In the genomic region with DNA sequence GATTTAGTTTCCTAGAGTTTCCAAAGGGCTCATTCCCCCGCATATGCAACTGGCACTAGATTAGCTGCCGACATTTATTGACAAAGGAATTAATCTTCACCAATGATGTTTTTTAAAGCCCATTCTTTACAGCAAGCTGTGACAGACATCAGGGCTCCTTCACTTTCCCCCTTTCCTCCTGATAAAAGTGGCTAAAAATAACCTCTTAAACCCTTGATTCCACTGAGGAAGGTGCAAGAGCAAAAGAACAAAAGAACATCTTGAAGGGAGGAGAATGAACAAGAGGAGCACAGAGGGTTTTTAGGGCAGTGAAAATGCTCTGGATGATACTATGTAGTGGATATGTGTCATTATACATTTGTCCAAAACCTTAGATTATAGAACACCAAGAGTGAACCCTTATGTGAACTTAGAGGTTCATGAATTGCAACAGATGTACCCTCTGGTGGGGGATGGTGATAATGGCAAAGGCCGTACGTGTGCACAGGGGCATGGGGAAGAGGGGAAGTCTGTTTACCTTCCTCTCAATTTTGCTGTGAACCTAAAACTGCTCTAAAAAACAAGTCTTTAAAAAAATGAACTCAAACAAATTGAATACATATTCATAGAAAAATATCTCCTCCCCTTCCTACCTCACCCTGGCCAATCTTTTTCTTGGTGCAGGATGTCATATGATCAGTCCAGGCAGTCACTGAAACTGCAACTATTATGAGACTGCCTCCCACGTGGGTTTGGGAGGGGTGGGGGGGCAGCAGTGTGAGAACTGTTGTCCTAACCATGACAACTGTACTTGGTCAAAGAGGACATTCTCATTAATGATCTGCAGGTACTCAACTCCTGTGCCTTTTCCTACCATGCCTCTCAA, we compare ENCODE assay signal across 11 cellular contexts.
DNase-seq lines count a peak whose midpoint lies in the region; ATAC-seq, FAIRE-seq and TF ChIP-seq lines count a peak whose summit lies in the region.
"Had no signal": no experiment of that assay in that cellular context is flagged by ENCODE, and none has a peak within 500 bp of the region (broad histone marks: within the 10 kb centered on the region; RNA-seq: fewer than 3 reads in every experiment).

No MANE protein-coding gene starts in this region.

- no peaks in the 10 kb centered on the region for H3K4me1 Mint-ChIP-seq in CD8-positive, alpha-beta memory T cell
- H3K4me1 Mint-ChIP-seq in nephron progenitor cell: peaks cover 29% of the 10 kb centered on the region

- H3K4me3 Mint-ChIP-seq in CD8-positive, alpha-beta memory T cell: no peak overlapping the region
- no peak overlapping the region for H3K4me3 Mint-ChIP-seq in nephron progenitor cell

- no peaks in the 10 kb centered on the region for H3K27me3 ChIP-seq in CD8-positive, alpha-beta memory T cell (ENCODE audit: insufficient read depth, low read length, poor library complexity, severe bottlenecking)
- H3K27me3 ChIP-seq: SJSA1 had no signal

- H3K27ac ChIP-seq in CD8-positive, alpha-beta memory T cell (ENCODE audit: low read depth, low read length): no peak overlapping the region
- H3K27ac ChIP-seq: 22Rv1, SJSA1 had no signal

- DNase-seq in DMS 273 (lab: John Stamatoyannopoulos, UW; ENCODE audit: unreplicated experiment) (peak; percentile 30), DMS 273 treated with DMSO at 0.1 percent for 48 hours (lab: John Stamatoyannopoulos, UW) (no peak), RCC 7860 (ENCODE audit: low spot score) (peak; percentile 10), NCI-H146 (lab: John Stamatoyannopoulos, UW) (no peak), nephron progenitor cell (no peak)
- DNase-seq in CD8-positive, alpha-beta memory T cell: no peak
- DNase-seq: cortex of kidney had no signal

- H3K9me3 Mint-ChIP-seq in CD8-positive, alpha-beta memory T cell: no peaks in the 10 kb centered on the region
- H3K9me3 Mint-ChIP-seq in nephron progenitor cell: no peaks in the 10 kb centered on the region

- no peaks in the 10 kb centered on the region for H3K36me3 Mint-ChIP-seq in CD8-positive, alpha-beta memory T cell
- H3K36me3 Mint-ChIP-seq in nephron progenitor cell (ENCODE audit: low read depth): no peaks in the 10 kb centered on the region

- ATAC-seq in GM19455 (IDR thresholded peaks at IDR 0.05; ENCODE audit: unreplicated experiment) (peak; percentile 63), HG03039 (IDR thresholded peaks at IDR 0.05; ENCODE audit: unreplicated experiment) (peak; percentile 77)

- no peak overlapping the region for H3K27ac Mint-ChIP-seq in CD8-positive, alpha-beta memory T cell
- H3K27ac Mint-ChIP-seq in nephron progenitor cell: no peak overlapping the region

- H3K27me3 Mint-ChIP-seq in CD8-positive, alpha-beta memory T cell: peaks cover 0 to 1% of the 10 kb centered on the region in 2 donors
- H3K27me3 Mint-ChIP-seq in nephron progenitor cell (ENCODE audit: low read depth, poor library complexity): peaks cover 3% of the 10 kb centered on the region

- H3K4me3 ChIP-seq in CD8-positive, alpha-beta memory T cell (ENCODE audit: low read length): no peak overlapping the region
- H3K4me3 ChIP-seq: SJSA1 had no signal

- no peaks in the 10 kb centered on the region for H3K4me1 ChIP-seq in CD8-positive, alpha-beta memory T cell (ENCODE audit: insufficient read depth, low read length)
- H3K4me1 ChIP-seq: SJSA1 had no signal

- TF ChIP-seq CTCF in nephron progenitor cell (IDR thresholded peaks at IDR 0.05): no peak

- H3K36me3 ChIP-seq in CD8-positive, alpha-beta memory T cell (ENCODE audit: insufficient read depth, low read length): no peaks in the 10 kb centered on the region
- H3K36me3 ChIP-seq: SJSA1 had no signal

- no peak for FAIRE-seq in RCC 7860 (lab: Jason Lieb, UNC)

- CTCF ChIA-PET in CD8-positive, alpha-beta memory T cell (lab: Charles Lee): no interaction called here

- POLR2A ChIA-PET in CD8-positive, alpha-beta memory T cell (lab: Charles Lee): no interaction called here

- H3K9me3 ChIP-seq in CD8-positive, alpha-beta memory T cell (ENCODE audit: low read length): no peaks in the 10 kb centered on the region
- H3K9me3 ChIP-seq: SJSA1 had no signal

Comparison
In these comparisons a context has a peak if more than half of its experiments do, and no peak if none do; other contexts are left out.
1. DNase-seq: peak in DMS 273 (single experiment) and RCC 7860 (single experiment); none in DMS 273 treated with DMSO at 0.1 percent for 48 hours (single experiment), CD8-positive, alpha-beta memory T cell (0 of 5), NCI-H146 (single experiment) and nephron progenitor cell (single experiment).